Comparison of ENCODE assay signal across 3 cellular contexts in genomic region chr1:77531149-77531548, GRCh38.
TF ChIP-seq lines count a peak whose summit lies in the region.

No MANE protein-coding gene starts in this region.

TF ChIP-seq in WTC11, 78 proteins besides CTCF, POLR2A, EP300 and RAD21:
- peak; percentile 59 for TF ChIP-seq NFYB (CRISPR knock-in tag; conservative IDR thresholded peaks at IDR 0.05; ENCODE audit: low read depth)

TF ChIP-seq in K562, 482 proteins besides CTCF, POLR2A, EP300 and RAD21:
- TF ChIP-seq NFYB (IDR thresholded peaks at IDR 0.05; ENCODE audit: extremely low read depth, insufficient read length) = peak; percentile 62

TF ChIP-seq in HepG2, 621 proteins besides CTCF, POLR2A, EP300 and RAD21:
- TF ChIP-seq NFYB (CRISPR knock-in tag; IDR thresholded peaks at IDR 0.05) (peak; percentile 39; the same call in 1 of the 2 replicates), NFYC (CRISPR knock-in tag; IDR thresholded peaks at IDR 0.05) (0 out of 2 replicates have a peak, but pooled peaks have one; percentile 13)
